Comparison of ENCODE assay signal across 18 cellular contexts in the genomic region with DNA sequence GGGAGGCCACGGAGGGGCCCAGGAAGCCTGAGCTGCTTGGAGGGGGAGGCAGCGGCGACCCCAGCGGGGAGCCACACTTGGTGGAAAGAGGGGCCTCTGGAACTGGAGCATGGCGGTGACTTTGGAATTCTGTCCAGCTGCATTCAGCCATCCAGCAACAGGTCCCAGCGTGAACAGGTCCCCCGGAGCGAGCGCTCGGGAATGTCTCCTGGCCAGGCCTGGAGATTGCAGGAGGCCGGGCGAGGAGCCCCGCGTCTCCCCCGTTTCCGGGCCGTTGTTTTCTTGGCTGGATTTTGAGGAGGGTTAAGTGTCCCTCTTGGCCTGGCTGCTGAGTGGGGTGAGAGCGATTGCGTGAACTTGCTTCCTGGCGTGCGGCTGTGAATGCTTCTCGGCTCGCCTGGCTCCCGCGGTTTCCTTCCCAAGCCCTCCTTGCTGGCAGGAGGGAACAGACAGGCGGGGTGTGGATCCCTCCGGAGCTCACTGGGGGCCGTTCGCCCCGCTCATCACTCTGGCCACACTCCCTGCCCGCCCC.
DNase-seq lines count a peak whose midpoint lies in the region; ATAC-seq and TF ChIP-seq lines count a peak whose summit lies in the region.
"Had no signal": no experiment of that assay in that cellular context is flagged by ENCODE, and none has a peak within 500 bp of the region (broad histone marks: within the 10 kb centered on the region; RNA-seq: fewer than 3 reads in every experiment).

No MANE protein-coding gene starts in this region.

- H3K4me3 ChIP-seq in RWPE2 (ENCODE audit: severe bottlenecking) = no peak overlapping the region
- H3K4me3 ChIP-seq in lung = no peak overlapping the region
- no peak overlapping the region for H3K4me3 ChIP-seq in thyroid gland (replicated peaks in 1 of 3)
- H3K4me3 ChIP-seq: pancreas had no signal

- CTCF ChIA-PET in GM10248 (lab: Yijun Ruan, JAX) = no interaction called here

- intact Hi-C loops in Right ventricle myocardium inferior (cut with DNase I) = no loop called here
- intact Hi-C loops in thyroid gland (cut with DNase I) = no loop called here

- DNase-seq in RWPE2 (ENCODE audit: low spot score) (peak; percentile 67), Right ventricle myocardium inferior (ENCODE audit: missing footprints) (no peak), lung (ENCODE audit: low spot score) (peak; percentile 50), thyroid gland (peak; percentile 71 to 72), NCI-H1105 (lab: John Stamatoyannopoulos, UW) (no peak), NCI-H2171 (lab: John Stamatoyannopoulos, UW) (no peak), OCI-M2 (lab: John Stamatoyannopoulos, UW; ENCODE audit: unreplicated experiment) (no peak), GM10248 (ENCODE audit: extremely low spot score) (no peak)
- DNase-seq: activated CD4-positive, alpha-beta T cell treated with anti-CD3 and anti-CD28 coated beads for 48 hours; activated T-cell treated with anti-CD3 and anti-CD28 coated beads for 4 hours; effector memory CD8-positive, alpha-beta T cell; KG1; NCI-H1436; NCI-H345; SIG-M5; stomach had no signal

- peak; percentile 67 for ATAC-seq in RWPE2 (ENCODE audit: low read depth)
- peak; percentile 74 for ATAC-seq in Right ventricle myocardium inferior
- peak; percentile 19 for ATAC-seq in lung (ENCODE audit: insufficient read depth, low FRiP score)
- ATAC-seq: activated naive CD4-positive, alpha-beta T cell treated with anti-CD3 and anti-CD28 coated beads, Interleukin-2, amount 50 U/mL, for 72 hours; effector memory CD8-positive, alpha-beta T cell had no signal

- peak overlapping the region; percentile 4 for H3K27ac ChIP-seq in RWPE2 (ENCODE audit: poor library complexity, severe bottlenecking)
- H3K27ac ChIP-seq in lung (ENCODE audit: low read depth in 1 of 2, low read length in 1 of 2) = no peak overlapping the region
- H3K27ac ChIP-seq in thyroid gland = peak overlapping the region in 1 of 3 donors; percentile 45
- H3K27ac ChIP-seq: pancreas had no signal

- no peak for TF ChIP-seq CTCF in RWPE2 (IDR thresholded peaks at IDR 0.05; ENCODE audit: poor library complexity, severe bottlenecking)
- no peak for TF ChIP-seq CTCF in lung (IDR thresholded peaks at IDR 0.05; ENCODE audit: control extremely low read depth, extremely low read depth)
- no peak for TF ChIP-seq CTCF in thyroid gland (IDR thresholded peaks at IDR 0.05)
- TF ChIP-seq CTCF in GM10248 (IDR thresholded peaks at IDR 0.05; ENCODE audit: control extremely low read depth, extremely low read depth, low read depth, missing control alignments) = no peak

- WGBS in lung, 2 donors = 25 to 36% methylated on average over 30 to 31 of the region's 31 CpGs
- 4 to 6% methylated on average over 21 to 29 of the region's 31 CpGs for WGBS in thyroid gland, 2 donors

- H3K36me3 ChIP-seq in RWPE2 (ENCODE audit: low read depth) (no peaks in the 10 kb centered on the region), lung (ENCODE audit: control insufficient read depth in 2 of 2, insufficient read depth in 2 of 2, low read length in 2 of 2) (no peaks in the 10 kb centered on the region), thyroid gland (no peaks in the 10 kb centered on the region)
- H3K36me3 ChIP-seq: pancreas, stomach had no signal

- H3K27me3 ChIP-seq in RWPE2 (ENCODE audit: insufficient read depth, poor library complexity, severe bottlenecking) = no peaks in the 10 kb centered on the region
- no peaks in the 10 kb centered on the region for H3K27me3 ChIP-seq in lung (ENCODE audit: control insufficient read depth, insufficient read depth)
- no peaks in the 10 kb centered on the region for H3K27me3 ChIP-seq in thyroid gland
- H3K27me3 ChIP-seq: pancreas had no signal

- POLR2A ChIA-PET in GM10248 (lab: Yijun Ruan, JAX) = no interaction called here

- TF ChIP-seq POLR2A in thyroid gland (IDR thresholded peaks at IDR 0.05) = no peak

- peaks cover 8% of the 10 kb centered on the region for H3K4me1 ChIP-seq in RWPE2 (ENCODE audit: insufficient read depth, poor library complexity, severe bottlenecking)
- H3K4me1 ChIP-seq in lung (ENCODE audit: control insufficient read depth in 2 of 2, insufficient read depth in 2 of 2, low read length in 2 of 2) = peaks cover 0 to 2% of the 10 kb centered on the region in 2 donors
- H3K4me1 ChIP-seq in thyroid gland = peaks cover 0 to 9% of the 10 kb centered on the region in 2 donors
- H3K4me1 ChIP-seq: pancreas, stomach had no signal

- H3K9me3 ChIP-seq in RWPE2 (ENCODE audit: severe bottlenecking) (no peaks in the 10 kb centered on the region), lung (ENCODE audit: control insufficient read depth in 2 of 2, insufficient read depth in 1 of 2, low read length in 1 of 2) (no peaks in the 10 kb centered on the region), thyroid gland (no peaks in the 10 kb centered on the region)
- H3K9me3 ChIP-seq: pancreas, stomach had no signal

Comparison
In these comparisons a context has a peak if more than half of its experiments do, and no peak if none do; other contexts are left out.
1. ATAC-seq: peak in every context shown above with its lines; median percentile 74 in Right ventricle myocardium inferior; 67 in RWPE2; 19 in lung.
2. DNase-seq: peak in RWPE2 (single experiment), lung (single experiment) and thyroid gland (2 of 2); none in Right ventricle myocardium inferior (single experiment), NCI-H1105 (single experiment), NCI-H2171 (single experiment), OCI-M2 (single experiment) and GM10248 (single experiment).